In the genomic region with DNA sequence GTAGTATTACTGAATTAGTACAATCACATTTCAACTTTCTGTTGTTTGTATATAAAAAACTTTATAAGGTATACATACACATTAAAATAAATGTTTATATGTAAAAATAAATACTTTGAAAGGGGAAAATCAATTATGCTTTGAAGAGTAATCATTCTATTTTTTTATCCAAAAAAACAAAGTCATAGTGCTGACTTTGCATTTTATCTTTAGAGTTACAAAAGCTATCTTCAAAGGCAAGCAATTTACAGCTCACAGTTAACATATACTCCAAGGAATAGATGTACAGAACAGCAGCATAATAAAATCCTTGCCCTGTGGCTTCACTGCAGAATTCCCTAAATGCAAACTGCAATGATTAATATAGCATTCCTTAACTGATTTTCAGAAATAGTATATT, we compare ENCODE assay signal across 8 cellular contexts. TPM values are rescaled to one million over a fixed set of nuclear protein-coding genes. Genes with fewer than 3 reads are reported as not detected.
"Had no signal": no experiment of that assay in that cellular context is flagged by ENCODE, and none has a peak within 500 bp of the region (broad histone marks: within the 10 kb centered on the region; RNA-seq: fewer than 3 reads in every experiment).

No MANE protein-coding gene starts in this region.

- H3K4me2 ChIP-seq: GM23338 had no signal

- H3K4me1 ChIP-seq: HAP-1 had no signal

- H3K36me3 ChIP-seq: HAP-1 had no signal

- ATAC-seq: GM23338, HCT116 had no signal

- H2AFZ ChIP-seq: GM23338 had no signal

- DNase-seq: H7, HFFc6, KG1 had no signal

- H3K4me3 ChIP-seq: GM23338, HAP-1 had no signal

- H3K27ac ChIP-seq: HL-60 had no signal

- H3K9me3 ChIP-seq: HAP-1 had no signal

RNA-seq across cellular contexts. Expression of gene MAGI2, which starts 53.2 kb away (rescaled TPM):
- polyA plus RNA-seq: IgD-negative memory B cell had no signal
